14 cellular contexts compared by ENCODE assay signal in the genomic region with DNA sequence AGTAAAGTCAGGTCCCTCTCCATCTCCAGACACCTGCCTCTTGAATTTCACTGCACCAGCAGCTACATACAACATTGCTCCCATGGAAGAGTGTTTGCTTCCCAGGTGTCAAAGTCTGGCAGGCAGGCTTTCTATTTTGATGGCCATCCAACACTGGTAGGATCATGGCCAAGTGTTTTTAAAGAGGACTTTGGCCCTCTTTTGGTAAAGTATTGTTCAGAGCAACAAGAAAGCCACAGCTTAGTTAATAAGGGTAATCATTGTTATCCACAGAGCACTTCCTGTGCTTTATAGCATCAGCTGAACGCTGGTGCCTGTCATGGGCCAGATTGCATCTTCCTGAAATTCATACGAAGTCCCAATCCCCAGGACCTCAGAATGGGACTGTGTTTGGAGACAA.
DNase-seq lines count a peak whose midpoint lies in the region; ATAC-seq lines count a peak whose summit lies in the region.
"Had no signal": no experiment of that assay in that cellular context is flagged by ENCODE, and none has a peak within 500 bp of the region (broad histone marks: within the 10 kb centered on the region; RNA-seq: fewer than 3 reads in every experiment).

No MANE protein-coding gene starts in this region.

- H3K4me3 Mint-ChIP-seq in activated naive CD8-positive, alpha-beta T cell: peak overlapping the region; percentile 42
- H3K4me3 Mint-ChIP-seq in naive thymus-derived CD4-positive, alpha-beta T cell: peak overlapping the region in 7 of 10 donors; percentile 10 to 47 (median 29)

- CTCF ChIA-PET in naive thymus-derived CD4-positive, alpha-beta T cell (lab: Charles Lee): no interaction called here

- H3K27me3 Mint-ChIP-seq in activated naive CD8-positive, alpha-beta T cell: no peaks in the 10 kb centered on the region
- no peaks in the 10 kb centered on the region for H3K27me3 Mint-ChIP-seq in naive thymus-derived CD4-positive, alpha-beta T cell

- peaks cover 85% of the 10 kb centered on the region for H3K4me1 Mint-ChIP-seq in activated naive CD8-positive, alpha-beta T cell (ENCODE audit: low read depth)
- peaks cover 42 to 96% (median 86%) of the 10 kb centered on the region in 7 donors for H3K4me1 Mint-ChIP-seq in naive thymus-derived CD4-positive, alpha-beta T cell

- POLR2A ChIA-PET in naive thymus-derived CD4-positive, alpha-beta T cell (lab: Charles Lee): no interaction called here

- H3K4me1 ChIP-seq in naive thymus-derived CD4-positive, alpha-beta T cell (ENCODE audit: control insufficient read depth in 2 of 2, insufficient read depth in 2 of 2, low read length in 2 of 2): peaks cover 44 to 53% of the 10 kb centered on the region in 2 donors

- H3K36me3 ChIP-seq in naive thymus-derived CD4-positive, alpha-beta T cell (ENCODE audit: control insufficient read depth in 2 of 3, insufficient read depth in 3 of 3, low read length in 3 of 3): peaks cover 0 to 54% (median 4%) of the 10 kb centered on the region in 3 experiments
- H3K36me3 ChIP-seq: ovary had no signal

- H3K4me3 ChIP-seq in naive thymus-derived CD4-positive, alpha-beta T cell (ENCODE audit: low read length): no peak overlapping the region
- H3K4me3 ChIP-seq: ovary, SK-N-MC, upper lobe of left lung had no signal

- peak overlapping the region; percentile 50 for H3K27ac ChIP-seq in naive thymus-derived CD4-positive, alpha-beta T cell (ENCODE audit: low read depth, low read length)
- H3K27ac ChIP-seq: ovary, SK-N-MC, upper lobe of left lung had no signal

- intact Hi-C loops in naive thymus-derived CD4-positive, alpha-beta T cell (cut with micrococcal nuclease): no loop called here

- peak; percentile 64 for DNase-seq in NCI-H510A treated with DMSO at 0.1 percent for 48 hours (lab: John Stamatoyannopoulos, UW)
- DNase-seq in NCI-H510A (lab: John Stamatoyannopoulos, UW): no peak
- DNase-seq in naive thymus-derived CD4-positive, alpha-beta T cell: no peak
- DNase-seq in GM19238 (ENCODE audit: insufficient read length, low spot score): no peak
- DNase-seq in midbrain (lab: John Stamatoyannopoulos, UW): no peak
- no peak for DNase-seq in HPDE6-E6E7 (ENCODE audit: extremely low spot score)
- DNase-seq: activated CD4-positive, alpha-beta T cell treated with anti-CD3 and anti-CD28 coated beads for 4 hours; mesenchymal stem cell; NCI-H2081; ovary; upper lobe of left lung had no signal

- no peaks in the 10 kb centered on the region for H3K9me3 ChIP-seq in naive thymus-derived CD4-positive, alpha-beta T cell (ENCODE audit: control insufficient read depth in 2 of 3, low read length in 3 of 3)
- H3K9me3 ChIP-seq: ovary, upper lobe of left lung had no signal

- peak overlapping the region; percentile 87 for H3K27ac Mint-ChIP-seq in activated naive CD8-positive, alpha-beta T cell
- peak overlapping the region; percentile 58 to 94 (median 85) for H3K27ac Mint-ChIP-seq in naive thymus-derived CD4-positive, alpha-beta T cell

- H3K9me3 Mint-ChIP-seq in activated naive CD8-positive, alpha-beta T cell (ENCODE audit: low read depth): no peaks in the 10 kb centered on the region
- no peaks in the 10 kb centered on the region for H3K9me3 Mint-ChIP-seq in naive thymus-derived CD4-positive, alpha-beta T cell

- no peaks in the 10 kb centered on the region for H3K27me3 ChIP-seq in naive thymus-derived CD4-positive, alpha-beta T cell (ENCODE audit: control insufficient read depth in 2 of 2, insufficient read depth in 2 of 2, low read length in 2 of 2)
- H3K27me3 ChIP-seq: ovary, upper lobe of left lung had no signal

- peaks cover 26% of the 10 kb centered on the region for H3K36me3 Mint-ChIP-seq in activated naive CD8-positive, alpha-beta T cell
- peaks cover 7 to 54% (median 43%) of the 10 kb centered on the region in 5 donors for H3K36me3 Mint-ChIP-seq in naive thymus-derived CD4-positive, alpha-beta T cell

- ATAC-seq in GM21423 (IDR thresholded peaks at IDR 0.05; ENCODE audit: unreplicated experiment): peak; percentile 39
- peak; percentile 36 for ATAC-seq in naive thymus-derived CD4-positive, alpha-beta T cell
